In genomic region chr16:2194852-2195315, GRCh38 we compare ENCODE assay signal across 8 cellular contexts. TPM values are rescaled to one million over a fixed set of nuclear protein-coding genes. Genes with fewer than 3 reads are reported as not detected.
DNase-seq lines count a peak whose midpoint lies in the region; ATAC-seq and TF ChIP-seq lines count a peak whose summit lies in the region.

No MANE protein-coding gene starts in this region.

- no peaks in the 10 kb centered on the region for H3K36me3 Mint-ChIP-seq in activated CD8-positive, alpha-beta memory T cell treated with anti-CD3 and anti-CD28 coated beads, Interleukin-2, amount 10 ng/mL, durations not matched to agents 7 days and 5 days
- H3K36me3 Mint-ChIP-seq in progenitor cell of endocrine pancreas (ENCODE audit: insufficient read depth) = no peaks in the 10 kb centered on the region

- DNase-seq in AG10803 (ENCODE audit: low read depth) = peak; percentile 33
- peak; percentile 67 for DNase-seq in NCI-H345 (lab: John Stamatoyannopoulos, UW)
- peak; percentile 69 for DNase-seq in activated CD8-positive, alpha-beta memory T cell treated with anti-CD3 and anti-CD28 coated beads, Interleukin-2, amount 10 ng/mL, durations not matched to agents 7 days and 5 days
- peak; percentile 45 for DNase-seq in fibroblast of mammary gland (ENCODE audit: low read depth)
- DNase-seq in progenitor cell of endocrine pancreas (ENCODE audit: low spot score, unreplicated experiment) = no peak

- H3K4me3 ChIP-seq in AG10803 (ENCODE audit: low read length) = no peak overlapping the region
- H3K4me3 ChIP-seq in fibroblast of mammary gland (ENCODE audit: control insufficient read depth, low read depth, low read length) = no peak overlapping the region

- H3K9me3 Mint-ChIP-seq in activated CD8-positive, alpha-beta memory T cell treated with anti-CD3 and anti-CD28 coated beads, Interleukin-2, amount 10 ng/mL, durations not matched to agents 7 days and 5 days (ENCODE audit: low read depth) = no peaks in the 10 kb centered on the region
- no peaks in the 10 kb centered on the region for H3K9me3 Mint-ChIP-seq in progenitor cell of endocrine pancreas (ENCODE audit: low read depth)

- peak; percentile 75 for ATAC-seq in activated CD8-positive, alpha-beta memory T cell treated with anti-CD3 and anti-CD28 coated beads, Interleukin-2, amount 10 ng/mL, durations not matched to agents 7 days and 5 days
- ATAC-seq in HG03135 (IDR thresholded peaks at IDR 0.05; ENCODE audit: unreplicated experiment) (no peak), HG03439 (IDR thresholded peaks at IDR 0.05; ENCODE audit: unreplicated experiment) (no peak)

- H3K27me3 Mint-ChIP-seq in activated CD8-positive, alpha-beta memory T cell treated with anti-CD3 and anti-CD28 coated beads, Interleukin-2, amount 10 ng/mL, durations not matched to agents 7 days and 5 days = peaks cover 41% of the 10 kb centered on the region
- H3K27me3 Mint-ChIP-seq in progenitor cell of endocrine pancreas = peaks cover 25% of the 10 kb centered on the region

- CTCF ChIA-PET in activated CD8-positive, alpha-beta memory T cell treated with anti-CD3 and anti-CD28 coated beads, Interleukin-2, amount 10 ng/mL, durations not matched to agents 7 days and 5 days (lab: Charles Lee) = interaction anchor here (0.6 to 2.8 kb wide), 16 partner anchors 10 to 310 kb away, joined by 3 to 19 read pairs (median 4); partner anchors contain the start of genes ECI1, MLST8, PGP and TBC1D24

- no peaks in the 10 kb centered on the region for H3K4me1 Mint-ChIP-seq in activated CD8-positive, alpha-beta memory T cell treated with anti-CD3 and anti-CD28 coated beads, Interleukin-2, amount 10 ng/mL, durations not matched to agents 7 days and 5 days
- peaks cover 3% of the 10 kb centered on the region for H3K4me1 Mint-ChIP-seq in progenitor cell of endocrine pancreas (ENCODE audit: low read depth)

- no peak overlapping the region for H3K4me3 Mint-ChIP-seq in activated CD8-positive, alpha-beta memory T cell treated with anti-CD3 and anti-CD28 coated beads, Interleukin-2, amount 10 ng/mL, durations not matched to agents 7 days and 5 days
- peak overlapping the region; percentile 62 for H3K4me3 Mint-ChIP-seq in progenitor cell of endocrine pancreas (ENCODE audit: low read depth)

- H3K27ac Mint-ChIP-seq in activated CD8-positive, alpha-beta memory T cell treated with anti-CD3 and anti-CD28 coated beads, Interleukin-2, amount 10 ng/mL, durations not matched to agents 7 days and 5 days = no peak overlapping the region
- H3K27ac Mint-ChIP-seq in progenitor cell of endocrine pancreas = no peak overlapping the region

- TF ChIP-seq CTCF in AG10803 (conservative IDR thresholded peaks at IDR 0.05; ENCODE audit: low read length) (peak; percentile 37), GM12874 (IDR thresholded peaks at IDR 0.05; ENCODE audit: insufficient read depth, low read depth, low read length) (peak; percentile 60), fibroblast of mammary gland (conservative IDR thresholded peaks at IDR 0.05; ENCODE audit: control insufficient read depth, insufficient read depth, low read depth, low read length) (peak; percentile 34), progenitor cell of endocrine pancreas (IDR thresholded peaks at IDR 0.05; ENCODE audit: unreplicated experiment) (peak; percentile 62)

RNA-seq across cellular contexts. Expression of gene CASKIN1, which starts 1.5 kb away (rescaled TPM):
- total RNA-seq in activated CD8-positive, alpha-beta memory T cell treated with anti-CD3 and anti-CD28 coated beads, Interleukin-2, amount 10 ng/mL, durations not matched to agents 7 days and 5 days = under 1 TPM in 1 of 2 experiments, not detected in 1; 0.09 TPM
- total RNA-seq in progenitor cell of endocrine pancreas = 12.7 and 13.1 TPM in 2 replicates

RNA-seq across cellular contexts. Expression of gene MLST8, which starts 10.4 kb away (rescaled TPM):
- total RNA-seq in activated CD8-positive, alpha-beta memory T cell treated with anti-CD3 and anti-CD28 coated beads, Interleukin-2, amount 10 ng/mL, durations not matched to agents 7 days and 5 days = 10 to 100 TPM; 38.9 to 45.7 TPM
- total RNA-seq in progenitor cell of endocrine pancreas = 51.5 TPM in 2 replicates

RNA-seq across cellular contexts. Expression of gene BRICD5, which starts 15.8 kb away (rescaled TPM):
- 10 to 100 TPM; 13.2 to 20.4 TPM for total RNA-seq in activated CD8-positive, alpha-beta memory T cell treated with anti-CD3 and anti-CD28 coated beads, Interleukin-2, amount 10 ng/mL, durations not matched to agents 7 days and 5 days
- 22.5 and 24.6 TPM in 2 replicates for total RNA-seq in progenitor cell of endocrine pancreas

RNA-seq across cellular contexts. Expression of gene PGP, which starts 19.8 kb away (rescaled TPM):
- 10 to 100 TPM; 29.8 to 34.8 TPM for total RNA-seq in activated CD8-positive, alpha-beta memory T cell treated with anti-CD3 and anti-CD28 coated beads, Interleukin-2, amount 10 ng/mL, durations not matched to agents 7 days and 5 days
- total RNA-seq in progenitor cell of endocrine pancreas = 28.5 and 30.6 TPM in 2 replicates

RNA-seq across cellular contexts. Expression of gene E4F1, which starts 28.5 kb away (rescaled TPM):
- 10 to 100 TPM; 31.3 to 37.1 TPM for total RNA-seq in activated CD8-positive, alpha-beta memory T cell treated with anti-CD3 and anti-CD28 coated beads, Interleukin-2, amount 10 ng/mL, durations not matched to agents 7 days and 5 days
- total RNA-seq in progenitor cell of endocrine pancreas = 30.9 and 33.7 TPM in 2 replicates

Comparison
In these comparisons a context has a peak if more than half of its experiments do, and no peak if none do; other contexts are left out.
1. RNA of gene CASKIN1, which starts 1.5 kb away (total RNA-seq): 12.7 to 13.1 TPM in progenitor cell of endocrine pancreas; 0.09 TPM in activated CD8-positive, alpha-beta memory T cell treated with anti-CD3 and anti-CD28 coated beads, Interleukin-2, amount 10 ng/mL, durations not matched to agents 7 days and 5 days; every median in the first group is over 10 times any median in the second.
2. Peak in every context shown above with its lines, with median percentiles within 50 percentile points of each other: CTCF ChIP-seq.